ENCODE assay signal across 9 cellular contexts in the genomic region with DNA sequence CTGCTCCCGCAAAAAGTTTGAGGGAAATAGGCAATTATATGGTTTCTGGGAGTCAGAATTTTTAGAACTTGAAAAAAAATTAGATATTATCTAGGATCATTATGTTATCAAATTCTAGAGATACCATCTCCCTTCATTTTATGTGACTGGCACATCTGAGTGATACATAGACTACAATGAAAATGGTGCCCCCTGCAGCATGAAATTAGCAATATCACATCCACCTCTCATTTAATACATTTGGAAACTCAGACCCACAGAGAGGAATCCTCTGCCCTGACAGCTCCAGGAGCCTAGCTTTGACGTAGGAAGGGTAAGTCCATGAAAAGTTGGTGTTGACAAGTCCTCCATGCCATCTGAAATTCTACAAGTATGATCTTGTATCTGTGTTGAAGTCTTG.
DNase-seq lines count a peak whose midpoint lies in the region; ATAC-seq, FAIRE-seq and TF ChIP-seq lines count a peak whose summit lies in the region.
"Had no signal": no experiment of that assay in that cellular context is flagged by ENCODE, and none has a peak within 500 bp of the region (broad histone marks: within the 10 kb centered on the region; RNA-seq: fewer than 3 reads in every experiment).

No MANE protein-coding gene starts in this region.

- no peaks in the 10 kb centered on the region for H3K9me1 ChIP-seq in keratinocyte (ENCODE audit: control insufficient read depth, extremely low read depth, insufficient read depth, low read length)

- no peaks in the 10 kb centered on the region for H4K20me1 ChIP-seq in keratinocyte (ENCODE audit: control insufficient read depth, extremely low read depth, insufficient read depth, low read length)

- no peaks in the 10 kb centered on the region for H3K36me3 Mint-ChIP-seq in natural killer cell treated with Interleukin-12 subunit alpha and Interleukin-12 subunit beta and Interleukin-15 and Interleukin-18, amount 100 ng/mL, for 72 hours

- H3K4me3 ChIP-seq in keratinocyte (ENCODE audit: control insufficient read depth in 2 of 3, extremely low read depth in 1 of 3, insufficient read depth in 2 of 3, low read depth in 1 of 3, low read length in 3 of 3) (no peak overlapping the region), heart right ventricle (no peak overlapping the region)
- H3K4me3 ChIP-seq: mucosa of descending colon had no signal

- no peaks in the 10 kb centered on the region for H3K4me1 Mint-ChIP-seq in natural killer cell treated with Interleukin-12 subunit alpha and Interleukin-12 subunit beta and Interleukin-15 and Interleukin-18, amount 100 ng/mL, for 72 hours (ENCODE audit: low read depth in 2 of 2)

- no peak overlapping the region for H3K9ac ChIP-seq in keratinocyte (ENCODE audit: control insufficient read depth, extremely low read depth, insufficient read depth, low read length)

- ATAC-seq in heart right ventricle, result no peak
- ATAC-seq in natural killer cell treated with Interleukin-12 subunit alpha and Interleukin-12 subunit beta and Interleukin-15 and Interleukin-18, amount 100 ng/mL, for 72 hours, result no peak
- ATAC-seq: mucosa of descending colon had no signal

- H3K4me3 Mint-ChIP-seq in natural killer cell treated with Interleukin-12 subunit alpha and Interleukin-12 subunit beta and Interleukin-15 and Interleukin-18, amount 100 ng/mL, for 72 hours, result no peak overlapping the region

- no peaks in the 10 kb centered on the region for H3K9me3 Mint-ChIP-seq in natural killer cell treated with Interleukin-12 subunit alpha and Interleukin-12 subunit beta and Interleukin-15 and Interleukin-18, amount 100 ng/mL, for 72 hours

- peaks cover 0 to 2% of the 10 kb centered on the region in 2 donors for H3K27me3 Mint-ChIP-seq in natural killer cell treated with Interleukin-12 subunit alpha and Interleukin-12 subunit beta and Interleukin-15 and Interleukin-18, amount 100 ng/mL, for 72 hours

- TF ChIP-seq CTCF in keratinocyte (optimal IDR thresholded peaks at IDR 0.05 in 1 of 3, IDR thresholded peaks at IDR 0.05 in 1 of 3, conservative IDR thresholded peaks at IDR 0.05 in 1 of 3; ENCODE audit: extremely low read depth in 1 of 3, insufficient read depth in 2 of 3, low read length in 3 of 3) (peak; percentile 24 to 44 (median 40)), heart right ventricle (IDR thresholded peaks at IDR 0.05) (peak in 2 of 9 donors; percentile 12 to 23)

- no peaks in the 10 kb centered on the region for H3K27me3 ChIP-seq in keratinocyte (ENCODE audit: control insufficient read depth, extremely low read depth, insufficient read depth, low read length)
- H3K27me3 ChIP-seq in heart right ventricle, result peaks cover 0 to 6% (median 0%) of the 10 kb centered on the region in 7 donors

- 57 to 58% methylated on average over 2 of the region's 2 CpGs for WGBS in heart right ventricle, 2 donors

- no peak overlapping the region for H3K4me2 ChIP-seq in keratinocyte (ENCODE audit: control insufficient read depth, extremely low read depth, insufficient read depth, low read depth, low read length)

- FAIRE-seq in keratinocyte (lab: Jason Lieb, UNC), result peak; percentile 23

- H3K4me1 ChIP-seq in keratinocyte (ENCODE audit: control insufficient read depth, extremely low read depth, insufficient read depth, low read length) (no peaks in the 10 kb centered on the region), heart right ventricle (no peaks in the 10 kb centered on the region)

- H2AFZ ChIP-seq in keratinocyte (ENCODE audit: control insufficient read depth, low read length), result no peak overlapping the region

- DNase-seq in DMS 273 (lab: John Stamatoyannopoulos, UW; ENCODE audit: unreplicated experiment) (peak; percentile 79), DMS 273 treated with DMSO at 0.1 percent for 48 hours (lab: John Stamatoyannopoulos, UW) (no peak), HT-29 (ENCODE audit: low spot score) (peak; percentile 68), SHP77 (lab: John Stamatoyannopoulos, UW) (peak; percentile 19 to 39), keratinocyte (ENCODE audit: low read depth, low spot score) (no peak), heart right ventricle (no peak)
- DNase-seq in stimulated activated naive CD4-positive, alpha-beta T cell (lab: John Stamatoyannopoulos, UW), result no peak
- DNase-seq in natural killer cell treated with Interleukin-12 subunit alpha and Interleukin-12 subunit beta and Interleukin-15 and Interleukin-18, amount 100 ng/mL, for 72 hours (ENCODE audit: low spot score), result no peak

- H3K9me3 ChIP-seq in keratinocyte (ENCODE audit: control insufficient read depth, low read depth, low read length) (no peaks in the 10 kb centered on the region), heart right ventricle (no peaks in the 10 kb centered on the region)
- H3K9me3 ChIP-seq: mucosa of descending colon had no signal

- no peaks in the 10 kb centered on the region for H3K79me2 ChIP-seq in keratinocyte (ENCODE audit: control insufficient read depth, insufficient read depth, low read length)

- H3K36me3 ChIP-seq in keratinocyte (ENCODE audit: control insufficient read depth in 2 of 2, extremely low read depth in 1 of 2, insufficient read depth in 2 of 2, low read length in 2 of 2) (no peaks in the 10 kb centered on the region), heart right ventricle (no peaks in the 10 kb centered on the region)

- intact Hi-C loops in heart right ventricle (cut with DNase I), result no loop called here

- no peak overlapping the region for H3K27ac Mint-ChIP-seq in natural killer cell treated with Interleukin-12 subunit alpha and Interleukin-12 subunit beta and Interleukin-15 and Interleukin-18, amount 100 ng/mL, for 72 hours

- no peak overlapping the region for H3K27ac ChIP-seq in keratinocyte (ENCODE audit: control insufficient read depth, insufficient read depth, low read length)
- H3K27ac ChIP-seq in heart right ventricle, result no peak overlapping the region

- dilution Hi-C loops in keratinocyte (cut with MboI; ENCODE audit: extremely low pct_ligation_motif_present, low sequenced_read_pairs), result no loop called here

Comparison
In these comparisons a context has a peak if more than half of its experiments do, and no peak if none do; other contexts are left out.
1. DNase-seq: peak in DMS 273 (single experiment), HT-29 (single experiment) and SHP77 (2 of 2); none in DMS 273 treated with DMSO at 0.1 percent for 48 hours (single experiment), keratinocyte (single experiment), stimulated activated naive CD4-positive, alpha-beta T cell (0 of 6), heart right ventricle (0 of 2) and natural killer cell treated with Interleukin-12 subunit alpha and Interleukin-12 subunit beta and Interleukin-15 and Interleukin-18, amount 100 ng/mL, for 72 hours (single experiment).